ENCODE assay signal across 13 cellular contexts in genomic region chr6:146985111-146985510, GRCh38.
A peak's percentile ranks its signal among the peaks of the same experiment; 100 is the strongest.
DNase-seq lines count a peak whose midpoint lies in the region; ATAC-seq and TF ChIP-seq lines count a peak whose summit lies in the region.
"Had no signal": no experiment of that assay in that cellular context is flagged by ENCODE, and none has a peak within 500 bp of the region (broad histone marks: within the 10 kb centered on the region; RNA-seq: fewer than 3 reads in every experiment).

No MANE protein-coding gene starts in this region.

- WGBS in hepatocyte (ENCODE audit: low lambda C conversion rate, missing lambda C conversion rate) = 29% methylated on average over 3 of the region's 3 CpGs

- H3K9me3 ChIP-seq in hepatocyte (ENCODE audit: low read depth) = no peaks in the 10 kb centered on the region
- H3K9me3 ChIP-seq: MG63, neutrophil had no signal

- ATAC-seq in HG02571 (IDR thresholded peaks at IDR 0.05; ENCODE audit: unreplicated experiment) = no peak

- H3K79me2 ChIP-seq in hepatocyte = no peaks in the 10 kb centered on the region

- no peak overlapping the region for H3K4me2 ChIP-seq in hepatocyte

- no peak overlapping the region for H3K27ac ChIP-seq in hepatocyte
- H3K27ac ChIP-seq: coronary artery, neutrophil had no signal

- H2AFZ ChIP-seq in hepatocyte = no peak overlapping the region

- H3K4me3 ChIP-seq in hepatocyte = no peak overlapping the region
- H3K4me3 ChIP-seq: coronary artery, MG63 had no signal

- H3K9me2 ChIP-seq in hepatocyte (replicated peaks; ENCODE audit: insufficient read depth) = no peaks in the 10 kb centered on the region

- no peak for TF ChIP-seq CTCF in hepatocyte (IDR thresholded peaks at IDR 0.05; ENCODE audit: poor library complexity)

- DNase-seq in A172 (ENCODE audit: low spot score) (peak; percentile 25), HT-29 (ENCODE audit: low spot score) (peak; percentile 68), NCI-H748 (lab: John Stamatoyannopoulos, UW; ENCODE audit: unreplicated experiment) (peak; percentile 85), hepatocyte (ENCODE audit: low spot score) (peak; percentile 68), kidney tubule cell (ENCODE audit: low spot score) (no peak), erythroblast (lab: John Stamatoyannopoulos, UW) (no peak)
- DNase-seq in stimulated activated CD4-positive, alpha-beta T cell treated with anti-CD3 and anti-CD28 coated beads, Interleukin-15, amount 100 ng/mL, for 24 hours = no peak
- DNase-seq: CD8-positive, alpha-beta memory T cell; mesendoderm; MG63 had no signal

- no peaks in the 10 kb centered on the region for H3K27me3 ChIP-seq in hepatocyte
- H3K27me3 ChIP-seq: MG63, neutrophil had no signal

- H3K36me3 ChIP-seq in hepatocyte (replicated peaks; ENCODE audit: insufficient read depth, low read depth) = no peaks in the 10 kb centered on the region
- H3K36me3 ChIP-seq: MG63, neutrophil had no signal

- H4K20me1 ChIP-seq in hepatocyte (ENCODE audit: insufficient read depth, poor library complexity, severe bottlenecking) = no peaks in the 10 kb centered on the region

- H3K4me1 ChIP-seq in hepatocyte (ENCODE audit: insufficient read depth) = peaks cover 9% of the 10 kb centered on the region

- no peak for TF ChIP-seq POLR2A in erythroblast (IDR thresholded peaks at IDR 0.05; ENCODE audit: low read length)

Comparison
In these comparisons a context has a peak if more than half of its experiments do, and no peak if none do; other contexts are left out.
1. DNase-seq: peak in A172 (single experiment), HT-29 (single experiment), NCI-H748 (single experiment) and hepatocyte (single experiment); none in stimulated activated CD4-positive, alpha-beta T cell treated with anti-CD3 and anti-CD28 coated beads, Interleukin-15, amount 100 ng/mL, for 24 hours (single experiment), kidney tubule cell (single experiment) and erythroblast (0 of 2).